Comparison of ENCODE assay signal across 8 cellular contexts in genomic region chr7:130010689-130011412, GRCh38. TPM values are rescaled to one million over a fixed set of nuclear protein-coding genes. Genes with fewer than 3 reads are reported as not detected.
DNase-seq lines count a peak whose midpoint lies in the region; ATAC-seq, FAIRE-seq and TF ChIP-seq lines count a peak whose summit lies in the region.

No MANE protein-coding gene starts in this region.

- ATAC-seq in A549 (peak; percentile 60 to 66), GM18511 (IDR thresholded peaks at IDR 0.05; ENCODE audit: unreplicated experiment) (peak; percentile 71), HG03159 (IDR thresholded peaks at IDR 0.05; ENCODE audit: unreplicated experiment) (peak; percentile 73), left colon (peak; percentile 68)
- peak; percentile 76 for ATAC-seq in central memory CD8-positive, alpha-beta T cell (replicated peaks; ENCODE audit: extremely low read depth, poor library complexity, severe bottlenecking)

- FAIRE-seq in A549 (lab: Jason Lieb, UNC) = no peak

- H3K4me2 ChIP-seq in A549 = peak overlapping the region; percentile 55

- POLR2A ChIA-PET in A549 (lab: Yijun Ruan, JAX) = interaction anchor here (0.6 to 1.4 kb wide), 5 partner anchors 59 to 291 kb away, joined by 3 to 10 read pairs (median 5); no protein-coding TSS in a partner anchor

- no peaks in the 10 kb centered on the region for H3K9me3 ChIP-seq in A549

- peak overlapping the region; percentile 41 for H3K27ac Mint-ChIP-seq in central memory CD8-positive, alpha-beta T cell (ENCODE audit: low read depth)

- peak; percentile 95 for TF ChIP-seq CTCF in A549 (IDR thresholded peaks at IDR 0.05)

- DNase-seq in A549 (ENCODE audit: low read depth in 1 of 2, low spot score in 1 of 2) (peak; percentile 76 to 90), NCI-H2227 (lab: John Stamatoyannopoulos, UW; ENCODE audit: unreplicated experiment) (peak; percentile 90), left colon (peak; percentile 63 to 86)
- peak; percentile 58 to 88 (median 70) for DNase-seq in activated CD4-positive, CD25-positive, alpha-beta regulatory T cell (lab: John Stamatoyannopoulos, UW)
- peak; percentile 83 to 91 for DNase-seq in central memory CD8-positive, alpha-beta T cell (ENCODE audit: low spot score in 2 of 2)
- peak; percentile 74 for DNase-seq in stimulated activated CD4-positive, alpha-beta T cell treated with anti-CD3 and anti-CD28 coated beads, Interleukin-2, amount 100 ng/mL, for 4 hours (ENCODE audit: low read depth)

- CTCF ChIA-PET in A549 (lab: Yijun Ruan, JAX) = interaction anchor here (0.5 to 14.2 kb wide), 57 partner anchors 8 to 668 kb away, joined by 3 to 212 read pairs (median 4); partner anchors contain the start of gene KLHDC10

- no peaks in the 10 kb centered on the region for H3K27me3 Mint-ChIP-seq in central memory CD8-positive, alpha-beta T cell

- H3K4me1 ChIP-seq in A549 = peaks cover 27% of the 10 kb centered on the region

- intact Hi-C loops in left colon (cut with DNase I, micrococcal nuclease) = loop anchor here in 1 of 2 donors (10.0 kb wide), 2 partner anchors 186 to 346 kb away; no protein-coding TSS in a partner anchor

- H3K36me3 Mint-ChIP-seq in central memory CD8-positive, alpha-beta T cell (ENCODE audit: insufficient read depth) = peaks cover 4% of the 10 kb centered on the region

- no peak for TF ChIP-seq POLR2A in A549 (IDR thresholded peaks at IDR 0.05; ENCODE audit: low read length)

- H3K9me3 Mint-ChIP-seq in central memory CD8-positive, alpha-beta T cell = no peaks in the 10 kb centered on the region

- H3K27ac ChIP-seq in A549 = peak overlapping the region; percentile 78 to 92

- no peak overlapping the region for H3K4me3 Mint-ChIP-seq in central memory CD8-positive, alpha-beta T cell

- 14% methylated on average over 12 of the region's 12 CpGs for WGBS in A549 (ENCODE audit: missing lambda C conversion rate)

- H3K4me1 Mint-ChIP-seq in central memory CD8-positive, alpha-beta T cell = peaks cover 5% of the 10 kb centered on the region

- H3K4me3 ChIP-seq in A549 = no peak overlapping the region

- peak; percentile 91 to 98 for TF ChIP-seq RAD21 in A549 (conservative IDR thresholded peaks at IDR 0.05 in 1 of 2, IDR thresholded peaks at IDR 0.05 in 1 of 2)

- no peak for TF ChIP-seq EP300 in A549 (IDR thresholded peaks at IDR 0.05)

TF ChIP-seq in A549, 52 proteins besides CTCF, POLR2A, EP300 and RAD21:
- TF ChIP-seq TP53 (CRISPR knock-in tag; IDR thresholded peaks at IDR 0.05) (no peak), SMC3 (IDR thresholded peaks at IDR 0.05) (peak; percentile 81), NFE2L2 (conservative IDR thresholded peaks at IDR 0.05; ENCODE audit: low read length) (no peak)

RNA-seq across cellular contexts. Expression of gene ZC3HC1, which starts 40.3 kb away (rescaled TPM):
- 35.6 and 38.6 TPM in 2 replicates for polyA plus RNA-seq in A549 (2011; rRNA removed)
- 27.8 and 29.0 TPM in 2 replicates for polyA plus RNA-seq in A549 (2012; cell fraction: cytosol; rRNA removed)
- 37.8 and 43.8 TPM in 2 replicates for polyA plus RNA-seq in A549 (2012; cell fraction: nucleus; rRNA removed)
- polyA plus RNA-seq in A549 (2017; fragmentation: RNase III; extraction: RNeasy Plus Mini Kit Qiagen cat#74134 plus additional on column Dnase treatment) = 24.7 to 25.8 TPM (median 25.6 TPM) in 3 replicates
- polyA minus RNA-seq in A549 (2011; rRNA and poly(A)+ RNA removed) = 36.0 and 36.4 TPM in 2 replicates
- total RNA-seq in left colon = 1 to 10 TPM; 7.1 to 7.2 TPM

RNA-seq across cellular contexts. Expression of gene UBE2H, which starts 58.1 kb away (rescaled TPM):
- polyA plus RNA-seq in A549 (2011; rRNA removed) = 99.2 and 119 TPM in 2 replicates
- 20.6 and 26.7 TPM in 2 replicates for polyA plus RNA-seq in A549 (2012; cell fraction: cytosol; rRNA removed)
- polyA plus RNA-seq in A549 (2012; cell fraction: nucleus; rRNA removed) = 20.0 and 30.7 TPM in 2 replicates
- 61.4 to 73.5 TPM (median 69.9 TPM) in 3 replicates for polyA plus RNA-seq in A549 (2017; fragmentation: RNase III; extraction: RNeasy Plus Mini Kit Qiagen cat#74134 plus additional on column Dnase treatment)
- polyA minus RNA-seq in A549 (2011; rRNA and poly(A)+ RNA removed) = 47.4 and 49.8 TPM in 2 replicates
- total RNA-seq in left colon = 10 to 100 TPM; 32.2 to 49.1 TPM

RNA-seq across cellular contexts. Expression of gene KLHDC10, which starts 59.5 kb away (rescaled TPM):
- polyA plus RNA-seq in A549 (2011; rRNA removed) (29.6 and 35.0 TPM in 2 replicates), A549 (2017; fragmentation: RNase III; extraction: RNeasy Plus Mini Kit Qiagen cat#74134 plus additional on column Dnase treatment) (24.3 to 26.2 TPM (median 25.7 TPM) in 3 replicates)
- 6.3 and 8.4 TPM in 2 replicates for polyA plus RNA-seq in A549 (2012; cell fraction: cytosol; rRNA removed)
- 3.7 and 3.8 TPM in 2 replicates for polyA plus RNA-seq in A549 (2012; cell fraction: nucleus; rRNA removed)
- 32.3 and 35.5 TPM in 2 replicates for polyA minus RNA-seq in A549 (2011; rRNA and poly(A)+ RNA removed)
- 10 to 100 TPM; 27.9 to 29.0 TPM for total RNA-seq in left colon
